Comparison of ENCODE assay signal across 20 cellular contexts in the genomic region with DNA sequence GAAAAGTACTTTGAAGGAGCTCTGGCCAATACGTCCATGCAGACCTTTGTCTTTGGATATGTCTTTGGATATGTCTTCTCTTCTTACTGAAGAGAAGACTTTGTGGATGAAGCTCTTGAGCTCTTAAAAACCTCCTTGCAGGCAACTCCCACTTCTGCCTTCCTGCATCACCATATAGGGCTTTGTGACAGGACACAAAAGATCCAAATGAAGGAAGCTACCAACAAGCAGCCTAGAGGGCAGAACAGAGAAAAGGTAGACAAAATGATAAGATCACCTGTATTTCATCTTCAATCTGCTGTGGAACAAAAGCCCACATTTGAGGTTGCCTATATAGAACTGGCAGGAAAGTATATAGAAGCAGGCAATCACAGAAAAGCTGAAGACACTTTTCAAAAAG. TPM values are rescaled to one million over a fixed set of nuclear protein-coding genes. Genes with fewer than 3 reads are reported as not detected.
A peak's percentile ranks its signal among the peaks of the same experiment; 100 is the strongest.
DNase-seq lines count a peak whose midpoint lies in the region; ATAC-seq and TF ChIP-seq lines count a peak whose summit lies in the region.
"Had no signal": no experiment of that assay in that cellular context is flagged by ENCODE, and none has a peak within 500 bp of the region (broad histone marks: within the 10 kb centered on the region; RNA-seq: fewer than 3 reads in every experiment).

No MANE protein-coding gene starts in this region.

- H3K4me3 ChIP-seq in Jurkat, Clone E6-1 (ENCODE audit: low read length): no peak overlapping the region
- H3K4me3 ChIP-seq: A549; BLaER1 treated with 17β-estradiol and CSF1 and Interleukin-3, amounts not matched to agents 10 nM and 100 nM; GM12878 had no signal

- POLR2A ChIA-PET in activated CD8-positive, alpha-beta T cell treated with anti-CD3 and anti-CD28 coated beads, Interleukin-2, amount 10 ng/mL, durations not matched to agents 7 days and 5 days (lab: Charles Lee): interaction anchor here (1.0 kb wide), 1 partner anchor 23 kb away, joined by 3 read pairs; no protein-coding TSS in a partner anchor
- POLR2A ChIA-PET in activated CD8-positive, alpha-beta T cell treated with anti-CD3 and anti-CD28 coated beads for 36 hours (lab: Charles Lee): interaction anchor here (1.1 kb wide), 1 partner anchor 42 kb away, joined by 3 read pairs; a partner anchor contains a TSS

- H3K27ac Mint-ChIP-seq in activated CD8-positive, alpha-beta T cell treated with anti-CD3 and anti-CD28 coated beads, Interleukin-2, amount 10 ng/mL, durations not matched to agents 7 days and 5 days: peak overlapping the region; percentile 23
- no peak overlapping the region for H3K27ac Mint-ChIP-seq in activated CD8-positive, alpha-beta T cell treated with anti-CD3 and anti-CD28 coated beads for 36 hours
- H3K27ac Mint-ChIP-seq: B cell; CD4-positive, alpha-beta memory T cell; CD8-positive, alpha-beta memory T cell had no signal

- ATAC-seq in activated CD8-positive, alpha-beta T cell treated with anti-CD3 and anti-CD28 coated beads, Interleukin-2, amount 10 ng/mL, durations not matched to agents 7 days and 5 days: no peak
- ATAC-seq in activated CD8-positive, alpha-beta T cell treated with anti-CD3 and anti-CD28 coated beads for 36 hours: no peak
- ATAC-seq: A549 had no signal

- H3K9me3 Mint-ChIP-seq in activated CD8-positive, alpha-beta T cell treated with anti-CD3 and anti-CD28 coated beads, Interleukin-2, amount 10 ng/mL, durations not matched to agents 7 days and 5 days (ENCODE audit: insufficient read depth): no peaks in the 10 kb centered on the region
- no peaks in the 10 kb centered on the region for H3K9me3 Mint-ChIP-seq in activated CD8-positive, alpha-beta T cell treated with anti-CD3 and anti-CD28 coated beads for 36 hours
- H3K9me3 Mint-ChIP-seq: CD4-positive, alpha-beta memory T cell; CD8-positive, alpha-beta memory T cell had no signal

- DNase-seq in activated CD8-positive, alpha-beta T cell treated with anti-CD3 and anti-CD28 coated beads, Interleukin-2, amount 10 ng/mL, durations not matched to agents 7 days and 5 days: no peak
- DNase-seq in activated CD8-positive, alpha-beta T cell treated with anti-CD3 and anti-CD28 coated beads for 36 hours: no peak
- DNase-seq in Jurkat, Clone E6-1 (ENCODE audit: low read depth, low spot score): peak; percentile 17
- DNase-seq in hypothalamus (lab: John Stamatoyannopoulos, UW) (no peak), kidney glomerular epithelial cell (lab: John Stamatoyannopoulos, UW) (no peak)
- DNase-seq: 8988T; CD4-positive, alpha-beta memory T cell; CD8-positive, alpha-beta memory T cell; COR-L47; DMS 273 treated with DMSO at 0.1 percent for 48 hours; DMS153; DMS53; DMS79; DND-41; EL; GDM1 had no signal

- intact Hi-C loops in activated CD8-positive, alpha-beta T cell treated with anti-CD3 and anti-CD28 coated beads for 36 hours (cut with micrococcal nuclease): no loop called here

- H3K4me3 Mint-ChIP-seq in activated CD8-positive, alpha-beta T cell treated with anti-CD3 and anti-CD28 coated beads, Interleukin-2, amount 10 ng/mL, durations not matched to agents 7 days and 5 days: no peak overlapping the region
- no peak overlapping the region for H3K4me3 Mint-ChIP-seq in activated CD8-positive, alpha-beta T cell treated with anti-CD3 and anti-CD28 coated beads for 36 hours
- H3K4me3 Mint-ChIP-seq: B cell; CD4-positive, alpha-beta memory T cell; CD8-positive, alpha-beta memory T cell had no signal

- no peak for TF ChIP-seq CTCF in activated CD8-positive, alpha-beta T cell treated with anti-CD3 and anti-CD28 coated beads for 36 hours (IDR thresholded peaks at IDR 0.05)

- peaks cover 18% of the 10 kb centered on the region for H3K36me3 Mint-ChIP-seq in activated CD8-positive, alpha-beta T cell treated with anti-CD3 and anti-CD28 coated beads, Interleukin-2, amount 10 ng/mL, durations not matched to agents 7 days and 5 days (ENCODE audit: low read depth)
- no peaks in the 10 kb centered on the region for H3K36me3 Mint-ChIP-seq in activated CD8-positive, alpha-beta T cell treated with anti-CD3 and anti-CD28 coated beads for 36 hours (ENCODE audit: low read depth)
- H3K36me3 Mint-ChIP-seq: CD4-positive, alpha-beta memory T cell; CD8-positive, alpha-beta memory T cell had no signal

- CTCF ChIA-PET in activated CD8-positive, alpha-beta T cell treated with anti-CD3 and anti-CD28 coated beads, Interleukin-2, amount 10 ng/mL, durations not matched to agents 7 days and 5 days (lab: Charles Lee): interaction anchor here (0.6 kb wide), 1 partner anchor 57 kb away, joined by 4 read pairs; no protein-coding TSS in a partner anchor
- CTCF ChIA-PET in activated CD8-positive, alpha-beta T cell treated with anti-CD3 and anti-CD28 coated beads for 36 hours (lab: Charles Lee): interaction anchor here (1.2 kb wide), 1 partner anchor 57 kb away, joined by 3 read pairs; no protein-coding TSS in a partner anchor

- no peaks in the 10 kb centered on the region for H3K27me3 Mint-ChIP-seq in activated CD8-positive, alpha-beta T cell treated with anti-CD3 and anti-CD28 coated beads, Interleukin-2, amount 10 ng/mL, durations not matched to agents 7 days and 5 days (ENCODE audit: low read depth)
- H3K27me3 Mint-ChIP-seq in activated CD8-positive, alpha-beta T cell treated with anti-CD3 and anti-CD28 coated beads for 36 hours: no peaks in the 10 kb centered on the region
- H3K27me3 Mint-ChIP-seq: B cell; CD4-positive, alpha-beta memory T cell; CD8-positive, alpha-beta memory T cell had no signal

- H3K4me1 Mint-ChIP-seq in activated CD8-positive, alpha-beta T cell treated with anti-CD3 and anti-CD28 coated beads, Interleukin-2, amount 10 ng/mL, durations not matched to agents 7 days and 5 days (ENCODE audit: low read depth): peaks cover 19% of the 10 kb centered on the region
- H3K4me1 Mint-ChIP-seq in activated CD8-positive, alpha-beta T cell treated with anti-CD3 and anti-CD28 coated beads for 36 hours (ENCODE audit: low read depth): peaks cover 11% of the 10 kb centered on the region

RNA-seq across cellular contexts. Expression of a gene that starts 42.6 kb away (rescaled TPM):
- 10 to 100 TPM; 27.7 to 27.8 TPM for total RNA-seq in activated CD8-positive, alpha-beta T cell treated with anti-CD3 and anti-CD28 coated beads, Interleukin-2, amount 10 ng/mL, durations not matched to agents 7 days and 5 days
- 10 to 100 TPM; 26.2 to 32.2 TPM for total RNA-seq in activated CD8-positive, alpha-beta T cell treated with anti-CD3 and anti-CD28 coated beads for 36 hours
- polyA plus RNA-seq in Jurkat, Clone E6-1 (2012; ENCODE audit: insufficient read depth, insufficient read length): 17.8 TPM
